2 cellular contexts compared by ENCODE assay signal in the genomic region with DNA sequence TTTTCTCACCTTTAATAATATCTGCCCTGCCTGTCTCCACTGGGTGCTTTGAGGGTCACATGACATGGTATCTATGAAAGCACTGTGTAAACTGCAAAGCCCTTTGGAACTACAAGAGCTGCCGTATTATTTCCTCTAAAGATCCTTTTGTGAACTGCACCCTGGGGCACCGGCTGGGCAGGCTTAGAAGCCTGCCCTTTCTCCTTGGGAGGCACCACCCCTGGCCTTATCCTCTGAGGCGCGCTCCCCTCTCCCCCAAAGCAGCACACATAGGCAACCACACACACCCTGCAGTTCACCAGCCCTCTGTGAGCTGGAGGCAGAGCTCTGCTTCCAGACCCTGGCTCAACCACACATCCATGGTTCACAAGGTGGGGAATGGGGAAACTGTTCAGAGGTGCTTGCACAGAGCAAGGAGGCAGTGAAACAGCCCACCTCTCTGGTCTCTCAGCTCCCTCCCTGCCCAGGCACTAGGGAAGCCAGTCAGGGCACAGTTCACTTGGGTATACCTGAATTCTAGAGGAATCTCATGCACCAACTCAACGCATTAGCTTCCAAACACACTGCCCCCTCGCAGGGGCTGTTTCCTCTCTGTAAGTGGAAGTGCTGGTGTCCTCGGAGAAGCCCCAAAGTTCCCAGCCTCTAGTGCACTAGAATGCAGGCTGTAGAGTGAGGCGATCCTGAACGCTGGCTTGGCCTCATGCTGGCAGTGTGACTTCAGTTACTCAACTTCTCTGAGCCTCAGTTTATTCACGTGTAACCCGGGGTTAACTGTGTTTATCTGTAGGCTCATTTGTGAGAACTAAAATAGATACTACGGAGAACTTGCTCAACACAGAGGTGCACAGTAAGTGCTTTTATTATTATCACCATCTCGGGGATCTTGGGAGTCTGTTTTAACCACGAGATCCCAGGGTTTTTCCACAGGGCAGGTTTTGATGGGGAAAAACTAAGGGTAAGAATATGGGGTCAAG.
A peak's percentile ranks its signal among the peaks of the same experiment; 100 is the strongest.
TF ChIP-seq lines count a peak whose summit lies in the region.

No MANE protein-coding gene starts in this region.

TF ChIP-seq in GM23338, 12 proteins besides CTCF, POLR2A, EP300 and RAD21 (continues in another document):
- TF ChIP-seq NANOG (IDR thresholded peaks at IDR 0.05; ENCODE audit: borderline replicate concordance) = no peak
- TF ChIP-seq CREB1 (CRISPR knock-in tag; IDR thresholded peaks at IDR 0.05; ENCODE audit: low read depth) = no peak
- no peak for TF ChIP-seq ZNF114 (CRISPR knock-in tag; IDR thresholded peaks at IDR 0.05)
- TF ChIP-seq ETS1 (IDR thresholded peaks at IDR 0.05) = no peak
- TF ChIP-seq, protein P1, sequence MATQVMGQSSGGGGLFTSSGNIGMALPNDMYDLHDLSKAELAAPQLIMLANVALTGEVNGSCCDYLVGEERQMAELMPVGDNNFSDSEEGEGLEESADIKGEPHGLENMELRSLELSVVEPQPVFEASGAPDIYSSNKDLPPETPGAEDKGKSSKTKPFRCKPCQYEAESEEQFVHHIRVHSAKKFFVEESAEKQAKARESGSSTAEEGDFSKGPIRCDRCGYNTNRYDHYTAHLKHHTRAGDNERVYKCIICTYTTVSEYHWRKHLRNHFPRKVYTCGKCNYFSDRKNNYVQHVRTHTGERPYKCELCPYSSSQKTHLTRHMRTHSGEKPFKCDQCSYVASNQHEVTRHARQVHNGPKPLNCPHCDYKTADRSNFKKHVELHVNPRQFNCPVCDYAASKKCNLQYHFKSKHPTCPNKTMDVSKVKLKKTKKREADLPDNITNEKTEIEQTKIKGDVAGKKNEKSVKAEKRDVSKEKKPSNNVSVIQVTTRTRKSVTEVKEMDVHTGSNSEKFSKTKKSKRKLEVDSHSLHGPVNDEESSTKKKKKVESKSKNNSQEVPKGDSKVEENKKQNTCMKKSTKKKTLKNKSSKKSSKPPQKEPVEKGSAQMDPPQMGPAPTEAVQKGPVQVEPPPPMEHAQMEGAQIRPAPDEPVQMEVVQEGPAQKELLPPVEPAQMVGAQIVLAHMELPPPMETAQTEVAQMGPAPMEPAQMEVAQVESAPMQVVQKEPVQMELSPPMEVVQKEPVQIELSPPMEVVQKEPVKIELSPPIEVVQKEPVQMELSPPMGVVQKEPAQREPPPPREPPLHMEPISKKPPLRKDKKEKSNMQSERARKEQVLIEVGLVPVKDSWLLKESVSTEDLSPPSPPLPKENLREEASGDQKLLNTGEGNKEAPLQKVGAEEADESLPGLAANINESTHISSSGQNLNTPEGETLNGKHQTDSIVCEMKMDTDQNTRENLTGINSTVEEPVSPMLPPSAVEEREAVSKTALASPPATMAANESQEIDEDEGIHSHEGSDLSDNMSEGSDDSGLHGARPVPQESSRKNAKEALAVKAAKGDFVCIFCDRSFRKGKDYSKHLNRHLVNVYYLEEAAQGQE (IDR thresholded peaks at IDR 0.05; ENCODE audit: unreplicated experiment) = no peak
- no peak for TF ChIP-seq EZH2 (IDR thresholded peaks at IDR 0.05; ENCODE audit: low read depth, unreplicated experiment)

TF ChIP-seq in K562, 482 proteins besides CTCF, POLR2A, EP300 and RAD21:
- TF ChIP-seq, protein P2, sequence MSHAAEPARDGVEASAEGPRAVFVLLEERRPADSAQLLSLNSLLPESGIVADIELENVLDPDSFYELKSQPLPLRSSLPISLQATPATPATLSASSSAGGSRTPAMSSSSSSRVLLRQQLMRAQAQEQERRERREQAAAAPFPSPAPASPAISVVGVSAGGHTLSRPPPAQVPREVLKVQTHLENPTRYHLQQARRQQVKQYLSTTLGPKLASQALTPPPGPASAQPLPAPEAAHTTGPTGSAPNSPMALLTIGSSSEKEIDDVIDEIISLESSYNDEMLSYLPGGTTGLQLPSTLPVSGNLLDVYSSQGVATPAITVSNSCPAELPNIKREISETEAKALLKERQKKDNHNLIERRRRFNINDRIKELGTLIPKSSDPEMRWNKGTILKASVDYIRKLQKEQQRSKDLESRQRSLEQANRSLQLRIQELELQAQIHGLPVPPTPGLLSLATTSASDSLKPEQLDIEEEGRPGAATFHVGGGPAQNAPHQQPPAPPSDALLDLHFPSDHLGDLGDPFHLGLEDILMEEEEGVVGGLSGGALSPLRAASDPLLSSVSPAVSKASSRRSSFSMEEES (CRISPR knock-in tag; IDR thresholded peaks at IDR 0.05) = peak; percentile 83
- no peak for TF ChIP-seq TFAM (CRISPR knock-in tag; conservative IDR thresholded peaks at IDR 0.05)
